ENCODE assay signal across 12 cellular contexts in the genomic region with DNA sequence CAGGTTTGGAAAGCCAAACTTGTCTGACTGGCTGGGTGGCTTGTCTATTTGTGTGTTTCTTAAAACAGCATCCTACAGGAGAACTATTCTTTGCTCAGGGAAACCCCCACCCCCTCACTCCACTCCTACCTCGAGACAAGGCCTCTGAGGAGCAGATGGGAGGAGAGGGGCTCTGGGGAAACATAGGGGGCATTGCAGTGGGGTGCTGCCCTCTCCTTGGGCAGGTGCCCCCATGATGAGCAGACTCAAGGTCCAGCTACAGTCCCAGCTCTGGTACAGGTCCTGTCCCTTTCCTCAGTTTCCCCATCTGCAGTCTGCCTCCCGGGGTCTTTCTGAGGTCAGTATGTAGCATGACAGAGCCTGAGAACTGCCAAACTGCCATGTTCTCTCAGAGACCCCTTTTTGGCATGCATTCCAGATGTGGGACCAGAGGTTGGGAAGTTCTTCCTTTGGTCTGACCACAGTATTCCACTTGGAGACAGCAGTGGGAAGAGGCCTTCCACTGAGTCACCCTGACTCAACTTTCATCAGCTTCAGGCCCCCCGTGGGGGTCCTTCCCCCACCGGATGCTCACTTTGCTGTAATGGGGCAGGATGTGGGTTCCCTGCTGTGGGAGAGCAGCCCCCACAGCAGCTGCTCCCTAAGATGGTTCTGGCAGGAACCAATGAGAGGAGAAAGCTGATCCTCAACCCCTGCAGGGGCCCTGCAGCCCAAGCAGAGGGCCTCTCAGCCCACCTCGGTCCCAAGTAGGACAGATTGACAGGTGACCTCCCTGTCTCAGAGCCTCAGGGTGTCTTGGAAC. TPM values are rescaled to one million over a fixed set of nuclear protein-coding genes. Genes with fewer than 3 reads are reported as not detected.
DNase-seq lines count a peak whose midpoint lies in the region; ATAC-seq and TF ChIP-seq lines count a peak whose summit lies in the region.
"Had no signal": no experiment of that assay in that cellular context is flagged by ENCODE, and none has a peak within 500 bp of the region (broad histone marks: within the 10 kb centered on the region; RNA-seq: fewer than 3 reads in every experiment).

No MANE protein-coding gene starts in this region.

- in situ Hi-C loops in IMR-90 (cut with MboI; ENCODE audit: low sequenced_read_pairs): no loop called here

- H4K20me1 ChIP-seq in BLaER1 (peaks cover 26% of the 10 kb centered on the region), IMR-90 (ENCODE audit: insufficient read depth, low read length) (no peaks in the 10 kb centered on the region)

- H4K91ac ChIP-seq in IMR-90 (ENCODE audit: insufficient read depth, low read depth, low read length): peak overlapping the region; percentile 77; the same call in 1 of the 2 replicates

- H2BK20ac ChIP-seq in IMR-90 (ENCODE audit: low read depth, low read length): peak overlapping the region; percentile 90; the same call in 1 of the 2 replicates

- H3K4ac ChIP-seq in IMR-90 (ENCODE audit: low read depth, low read length): peak overlapping the region; percentile 91
- H3K4ac ChIP-seq in mesendoderm (ENCODE audit: low read depth, low read length): no peak overlapping the region

- peak overlapping the region; percentile 90 for H3K27ac Mint-ChIP-seq in activated CD8-positive, alpha-beta memory T cell treated with anti-CD3 and anti-CD28 coated beads, Interleukin-2, amount 10 ng/mL, durations not matched to agents 7 days and 5 days
- H3K27ac Mint-ChIP-seq in progenitor cell of endocrine pancreas: no peak overlapping the region

- peaks cover 0 to 35% of the 10 kb centered on the region in 2 experiments; a peak in 3 of 4 replicates for H3K79me1 ChIP-seq in IMR-90 (ENCODE audit: low read depth in 1 of 2, low read length in 2 of 2)
- H3K79me1 ChIP-seq in mesendoderm (ENCODE audit: low read length): no peaks in the 10 kb centered on the region

- no peaks in the 10 kb centered on the region for H3K27me3 ChIP-seq in BLaER1
- no peaks in the 10 kb centered on the region for H3K27me3 ChIP-seq in IMR-90 (ENCODE audit: control insufficient read depth, insufficient read depth, low read length)
- no peaks in the 10 kb centered on the region for H3K27me3 ChIP-seq in mesendoderm (ENCODE audit: insufficient read depth, low read length, poor library complexity)

- H2BK120ac ChIP-seq in IMR-90 (ENCODE audit: low read depth, low read length) (peak overlapping the region; percentile 95), mesendoderm (ENCODE audit: low read depth, low read length) (no peak overlapping the region)

- peaks cover 2% of the 10 kb centered on the region for H3K36me3 Mint-ChIP-seq in activated CD8-positive, alpha-beta memory T cell treated with anti-CD3 and anti-CD28 coated beads, Interleukin-2, amount 10 ng/mL, durations not matched to agents 7 days and 5 days
- no peaks in the 10 kb centered on the region for H3K36me3 Mint-ChIP-seq in progenitor cell of endocrine pancreas (ENCODE audit: insufficient read depth)

- H3K27ac ChIP-seq in BLaER1 (peak overlapping the region; percentile 64), IMR-90 (ENCODE audit: insufficient read depth, low read length) (no peak overlapping the region; the same call in 1 of the 2 replicates), mesendoderm (ENCODE audit: low read depth, low read length) (no peak overlapping the region)
- H3K27ac ChIP-seq: lower lobe of right lung had no signal

- peak overlapping the region; percentile 30; the same call in 1 of the 2 replicates for H3K9ac ChIP-seq in BLaER1
- peak overlapping the region; percentile 19; the same call in 1 of the 2 replicates for H3K9ac ChIP-seq in IMR-90 (ENCODE audit: low read depth, low read length)
- no peak overlapping the region for H3K9ac ChIP-seq in mesendoderm (ENCODE audit: low read length)

- H2AFZ ChIP-seq in IMR-90 (replicated peaks; ENCODE audit: low read length, poor library complexity): peak overlapping the region; percentile 67

- no peaks in the 10 kb centered on the region for H3K79me2 ChIP-seq in mesendoderm (ENCODE audit: control insufficient read depth, insufficient read depth, low read length)

- H3K4me1 Mint-ChIP-seq in activated CD8-positive, alpha-beta memory T cell treated with anti-CD3 and anti-CD28 coated beads, Interleukin-2, amount 10 ng/mL, durations not matched to agents 7 days and 5 days: peaks cover 83% of the 10 kb centered on the region
- peaks cover 7% of the 10 kb centered on the region for H3K4me1 Mint-ChIP-seq in progenitor cell of endocrine pancreas (ENCODE audit: low read depth)

- intact Hi-C loops in IMR-90 (cut with micrococcal nuclease): no loop called here

- H3K56ac ChIP-seq in IMR-90 (ENCODE audit: extremely low read depth, insufficient read depth, low read length) (peak overlapping the region; percentile 28; the same call in 1 of the 2 replicates), mesendoderm (ENCODE audit: low read length) (no peak overlapping the region)

- H3K9me3 Mint-ChIP-seq in activated CD8-positive, alpha-beta memory T cell treated with anti-CD3 and anti-CD28 coated beads, Interleukin-2, amount 10 ng/mL, durations not matched to agents 7 days and 5 days (ENCODE audit: low read depth): no peaks in the 10 kb centered on the region
- H3K9me3 Mint-ChIP-seq in progenitor cell of endocrine pancreas (ENCODE audit: low read depth): no peaks in the 10 kb centered on the region

- dilution Hi-C loops in IMR-90 (cut with HindIII; ENCODE audit: low sequenced_read_pairs, unreplicated experiment): no loop called here

- H3K18ac ChIP-seq in IMR-90 (ENCODE audit: low read depth, low read length): peak overlapping the region; percentile 6; the same call in 1 of the 2 replicates
- H3K18ac ChIP-seq in mesendoderm (ENCODE audit: low read length): no peak overlapping the region

- H2AK5ac ChIP-seq in IMR-90 (ENCODE audit: low read depth, low read length): peak overlapping the region; percentile 88
- peak overlapping the region; percentile 58 for H2AK5ac ChIP-seq in mesendoderm (ENCODE audit: low read length)

- no peak; the same call in 1 of the 2 replicates for TF ChIP-seq POLR2A in IMR-90 (IDR thresholded peaks at IDR 0.05; ENCODE audit: low read depth, low read length)

- H3K36me3 ChIP-seq in BLaER1 (no peaks in the 10 kb centered on the region), IMR-90 (ENCODE audit: control insufficient read depth, insufficient read depth, low read length) (no peaks in the 10 kb centered on the region), mesendoderm (ENCODE audit: control insufficient read depth, insufficient read depth, low read length) (no peaks in the 10 kb centered on the region)
- H3K36me3 ChIP-seq: lower lobe of right lung had no signal

- BruUV-seq in IMR-90 (replicated peaks; lab: Mats Ljungman, UMichigan): no TSS peak

- 0 out of 2 replicates have a peak overlapping the region, but pooled peaks have one; percentile 23 for H3K4me3 ChIP-seq in BLaER1
- H3K4me3 ChIP-seq in IMR-90 (ENCODE audit: insufficient read depth, low read depth, low read length): no peak overlapping the region
- no peak overlapping the region for H3K4me3 ChIP-seq in mesendoderm (ENCODE audit: low read length)
- H3K4me3 ChIP-seq: lower lobe of right lung had no signal

- H3K4me1 ChIP-seq in BLaER1 (peaks cover 100% of the 10 kb centered on the region), IMR-90 (ENCODE audit: control insufficient read depth, insufficient read depth, low read length) (peaks cover 42% of the 10 kb centered on the region), mesendoderm (ENCODE audit: control insufficient read depth, low read depth, low read length) (no peaks in the 10 kb centered on the region)

- no peak for TF ChIP-seq RAD21 in IMR-90 (IDR thresholded peaks at IDR 0.05; ENCODE audit: low read length)

- H4K8ac ChIP-seq in IMR-90 (ENCODE audit: low read depth in 2 of 2, low read length in 2 of 2): peak overlapping the region; percentile 42 to 83; a peak in 3 of 4 replicates
- no peak overlapping the region for H4K8ac ChIP-seq in mesendoderm (ENCODE audit: low read depth, low read length)

- H2AK9ac ChIP-seq in IMR-90 (replicated peaks; ENCODE audit: low read depth, low read length, poor library complexity): peak overlapping the region; percentile 95

- H3K4me2 ChIP-seq in BLaER1 (peak overlapping the region; percentile 95), IMR-90 (ENCODE audit: low read depth, low read length) (no peak overlapping the region), mesendoderm (ENCODE audit: low read length) (no peak overlapping the region)

- H4K5ac ChIP-seq in IMR-90 (ENCODE audit: low read depth, low read length) (peak overlapping the region; percentile 51; the same call in 1 of the 2 replicates), mesendoderm (ENCODE audit: low read length) (no peak overlapping the region)

- no CpG with 5 or more reads among the region's 5 CpGs for WGBS in IMR-90 (ENCODE audit: extremely low coverage in 2 of 2, insufficient read length in 1 of 2), 2 experiments
- no CpG with 5 or more reads among the region's 5 CpGs for WGBS in mesendoderm (ENCODE audit: extremely low coverage, insufficient coverage, low lambda C conversion rate)

- DNase-seq in IMR-90 (peak; percentile 89), mesendoderm (no peak), HuH-7 (ENCODE audit: low spot score) (no peak), progenitor cell of endocrine pancreas (ENCODE audit: low spot score, unreplicated experiment) (no peak)
- peak; percentile 92 for DNase-seq in activated CD8-positive, alpha-beta memory T cell treated with anti-CD3 and anti-CD28 coated beads, Interleukin-2, amount 10 ng/mL, durations not matched to agents 7 days and 5 days
- DNase-seq: caudate nucleus, DMS153, lower lobe of right lung, SHP77 treated with DMSO at 0.1 percent for 48 hours had no signal

- peaks cover 46% of the 10 kb centered on the region for H3K9me1 ChIP-seq in IMR-90 (ENCODE audit: insufficient read depth, low read length)

- ATAC-seq in IMR-90 (ENCODE audit: low read depth) (no peak; the same call in 1 of the 2 replicates), HG03432 (IDR thresholded peaks at IDR 0.05; ENCODE audit: unreplicated experiment) (no peak), HG02973 (IDR thresholded peaks at IDR 0.05; ENCODE audit: unreplicated experiment) (no peak)
- ATAC-seq in activated CD8-positive, alpha-beta memory T cell treated with anti-CD3 and anti-CD28 coated beads, Interleukin-2, amount 10 ng/mL, durations not matched to agents 7 days and 5 days: peak; percentile 42
- ATAC-seq: lower lobe of right lung had no signal

- POLR2A ChIA-PET in IMR-90 (lab: Charles Lee; ENCODE audit: unreplicated experiment): no interaction called here

- H3K4me3 Mint-ChIP-seq in activated CD8-positive, alpha-beta memory T cell treated with anti-CD3 and anti-CD28 coated beads, Interleukin-2, amount 10 ng/mL, durations not matched to agents 7 days and 5 days: peak overlapping the region; percentile 41
- H3K4me3 Mint-ChIP-seq in progenitor cell of endocrine pancreas (ENCODE audit: low read depth): no peak overlapping the region

- CTCF ChIA-PET in IMR-90 (lab: Yijun Ruan, JAX): no interaction called here
- CTCF ChIA-PET in activated CD8-positive, alpha-beta memory T cell treated with anti-CD3 and anti-CD28 coated beads, Interleukin-2, amount 10 ng/mL, durations not matched to agents 7 days and 5 days (lab: Charles Lee): interaction anchor here (0.7 to 12.3 kb wide), 10 partner anchors 10 to 510 kb away, joined by 3 to 123 read pairs (median 5); partner anchors contain the start of gene SEMA7A

- H2BK5ac ChIP-seq in IMR-90 (ENCODE audit: low read depth, low read length, poor library complexity, severe bottlenecking): peak overlapping the region; percentile 74
- no peak overlapping the region for H2BK5ac ChIP-seq in mesendoderm (ENCODE audit: low read length)

- no peaks in the 10 kb centered on the region for H3K9me3 ChIP-seq in BLaER1
- H3K9me3 ChIP-seq in IMR-90 (ENCODE audit: control insufficient read depth, insufficient read depth, low read length): no peaks in the 10 kb centered on the region
- H3K9me3 ChIP-seq: lower lobe of right lung had no signal

- H3K23ac ChIP-seq in IMR-90 (ENCODE audit: low read depth, low read length) (peak overlapping the region; percentile 84), mesendoderm (ENCODE audit: low read length) (no peak overlapping the region)

- no peak for TF ChIP-seq CTCF in IMR-90 (conservative IDR thresholded peaks at IDR 0.05; ENCODE audit: low read depth, low read length)
- no peak for TF ChIP-seq CTCF in progenitor cell of endocrine pancreas (IDR thresholded peaks at IDR 0.05; ENCODE audit: unreplicated experiment)

- H3K27me3 Mint-ChIP-seq in activated CD8-positive, alpha-beta memory T cell treated with anti-CD3 and anti-CD28 coated beads, Interleukin-2, amount 10 ng/mL, durations not matched to agents 7 days and 5 days: no peaks in the 10 kb centered on the region
- H3K27me3 Mint-ChIP-seq in progenitor cell of endocrine pancreas: peaks cover 20% of the 10 kb centered on the region

- peak overlapping the region; percentile 97 for H3K14ac ChIP-seq in IMR-90 (replicated peaks; ENCODE audit: low read depth, low read length)

- peak overlapping the region; percentile 86; the same call in 1 of the 3 replicates for H2BK15ac ChIP-seq in IMR-90 (ENCODE audit: low read depth, low read length)
- no peak overlapping the region for H2BK15ac ChIP-seq in mesendoderm (replicated peaks; ENCODE audit: low read depth)

RNA-seq across cellular contexts. Expression of gene CYP11A1, which starts 32.3 kb away (rescaled TPM):
- total RNA-seq in IMR-90 (2012; rRNA removed) (0.18 and 0.28 TPM in 2 replicates), progenitor cell of endocrine pancreas (1.6 and 2.0 TPM in 2 replicates)
- polyA plus RNA-seq in IMR-90 (2012; rRNA removed): 0.46 and 0.50 TPM in 2 replicates
- 0.17 and 0.60 TPM in 2 replicates for polyA plus RNA-seq in IMR-90 (2012; cell fraction: cytosol; rRNA removed)
- 0.23 and 0.26 TPM in 2 replicates for polyA plus RNA-seq in IMR-90 (2012; cell fraction: nucleus; rRNA removed; ENCODE audit: low replicate concordance)
- under 1 TPM in 1 of 2 experiments, not detected in 1; 0.55 TPM for total RNA-seq in activated CD8-positive, alpha-beta memory T cell treated with anti-CD3 and anti-CD28 coated beads, Interleukin-2, amount 10 ng/mL, durations not matched to agents 7 days and 5 days
- polyA plus RNA-seq in mesendoderm (2013, experiment 1 of 2): 2.5 TPM
- 2.9 TPM for polyA plus RNA-seq in mesendoderm (2013, experiment 2 of 2)

RNA-seq across cellular contexts. Expression of gene SEMA7A, which starts 34.0 kb away (rescaled TPM):
- total RNA-seq in IMR-90 (2012; rRNA removed) (27.8 and 30.5 TPM in 2 replicates), progenitor cell of endocrine pancreas (1.9 and 2.6 TPM in 2 replicates)
- 87.3 and 88.1 TPM in 2 replicates for polyA plus RNA-seq in IMR-90 (2012; rRNA removed)
- 46.2 and 68.0 TPM in 2 replicates for polyA plus RNA-seq in IMR-90 (2012; cell fraction: cytosol; rRNA removed)
- 57.3 and 104 TPM in 2 replicates for polyA plus RNA-seq in IMR-90 (2012; cell fraction: nucleus; rRNA removed; ENCODE audit: low replicate concordance)
- 10 to 100 TPM; 26.4 to 32.9 TPM for total RNA-seq in activated CD8-positive, alpha-beta memory T cell treated with anti-CD3 and anti-CD28 coated beads, Interleukin-2, amount 10 ng/mL, durations not matched to agents 7 days and 5 days
- polyA plus RNA-seq in mesendoderm (2013, experiment 1 of 2): 9.6 TPM
- 10.6 TPM for polyA plus RNA-seq in mesendoderm (2013, experiment 2 of 2)

Comparison
In these comparisons a context has a peak if more than half of its experiments do, and no peak if none do; other contexts are left out.
1. DNase-seq: peak in IMR-90 (single experiment) and activated CD8-positive, alpha-beta memory T cell treated with anti-CD3 and anti-CD28 coated beads, Interleukin-2, amount 10 ng/mL, durations not matched to agents 7 days and 5 days (single experiment); none in mesendoderm (single experiment), HuH-7 (single experiment) and progenitor cell of endocrine pancreas (single experiment).